In genomic region chr6:25041676-25042598, GRCh38 we compare ENCODE assay signal across 8 cellular contexts.
DNase-seq lines count a peak whose midpoint lies in the region; ATAC-seq and TF ChIP-seq lines count a peak whose summit lies in the region.

No MANE protein-coding gene starts in this region.

- H3K36me3 ChIP-seq in H7 (replicated peaks; ENCODE audit: control insufficient read depth, insufficient read depth, low read length): no peaks in the 10 kb centered on the region

- peak; percentile 28 for DNase-seq in GM10248 (ENCODE audit: extremely low spot score)
- peak; percentile 80 for DNase-seq in activated CD4-positive, alpha-beta T cell treated with anti-CD3 and anti-CD28 coated beads, Interleukin-2, amount 10 ng/mL, durations not matched to agents 24 days and 14 days
- DNase-seq in kidney tubule cell (ENCODE audit: low spot score): peak; percentile 56
- no peak for DNase-seq in medulla oblongata (ENCODE audit: extremely low spot score)
- DNase-seq in NCI-H226: no peak
- no peak for DNase-seq in H7

- POLR2A ChIA-PET in GM10248 (lab: Yijun Ruan, JAX): interaction anchor here (0.6 to 1.4 kb wide), 3 partner anchors 12 to 187 kb away, joined by 3 to 5 read pairs (median 3); no protein-coding TSS in a partner anchor

- no peak overlapping the region for H3K4me3 ChIP-seq in H7 (ENCODE audit: insufficient read depth, low read depth, low read length)

- peak overlapping the region; percentile 97 for H3K27ac Mint-ChIP-seq in activated CD4-positive, alpha-beta T cell treated with anti-CD3 and anti-CD28 coated beads, Interleukin-2, amount 10 ng/mL, durations not matched to agents 24 days and 14 days

- intact Hi-C loops in activated CD4-positive, alpha-beta T cell treated with anti-CD3 and anti-CD28 coated beads, Interleukin-2, amount 10 ng/mL, durations not matched to agents 24 days and 14 days (cut with micrococcal nuclease): loop anchor here (1.0 to 5.0 kb wide), 6 partner anchors 8 to 97 kb away; no protein-coding TSS in a partner anchor

- no peak for TF ChIP-seq CTCF in GM10248 (IDR thresholded peaks at IDR 0.05; ENCODE audit: control extremely low read depth, extremely low read depth, low read depth, missing control alignments)

- CTCF ChIA-PET in GM10248 (lab: Yijun Ruan, JAX): interaction anchor here (1.2 to 15.5 kb wide), 11 partner anchors 8 to 547 kb away, joined by 3 to 129 read pairs (median 9); no protein-coding TSS in a partner anchor

- H3K36me3 Mint-ChIP-seq in activated CD4-positive, alpha-beta T cell treated with anti-CD3 and anti-CD28 coated beads, Interleukin-2, amount 10 ng/mL, durations not matched to agents 24 days and 14 days (ENCODE audit: low read depth): peaks cover 9% of the 10 kb centered on the region

- no peaks in the 10 kb centered on the region for H3K9me3 Mint-ChIP-seq in activated CD4-positive, alpha-beta T cell treated with anti-CD3 and anti-CD28 coated beads, Interleukin-2, amount 10 ng/mL, durations not matched to agents 24 days and 14 days

- H3K27me3 ChIP-seq in H7 (ENCODE audit: control insufficient read depth, insufficient read depth, low read length): no peaks in the 10 kb centered on the region

- H3K4me3 Mint-ChIP-seq in activated CD4-positive, alpha-beta T cell treated with anti-CD3 and anti-CD28 coated beads, Interleukin-2, amount 10 ng/mL, durations not matched to agents 24 days and 14 days: peak overlapping the region; percentile 94

- no peaks in the 10 kb centered on the region for H3K27me3 Mint-ChIP-seq in activated CD4-positive, alpha-beta T cell treated with anti-CD3 and anti-CD28 coated beads, Interleukin-2, amount 10 ng/mL, durations not matched to agents 24 days and 14 days

- ATAC-seq in HG03045 (IDR thresholded peaks at IDR 0.05; ENCODE audit: unreplicated experiment): peak; percentile 51
- ATAC-seq in GM18519 (IDR thresholded peaks at IDR 0.05; ENCODE audit: low FRiP score, unreplicated experiment): no peak

- H3K4me1 Mint-ChIP-seq in activated CD4-positive, alpha-beta T cell treated with anti-CD3 and anti-CD28 coated beads, Interleukin-2, amount 10 ng/mL, durations not matched to agents 24 days and 14 days: peaks cover 56% of the 10 kb centered on the region

Comparison
In these comparisons a context has a peak if more than half of its experiments do, and no peak if none do; other contexts are left out.
1. DNase-seq: peak in GM10248 (single experiment), activated CD4-positive, alpha-beta T cell treated with anti-CD3 and anti-CD28 coated beads, Interleukin-2, amount 10 ng/mL, durations not matched to agents 24 days and 14 days (single experiment) and kidney tubule cell (single experiment); none in medulla oblongata (single experiment), NCI-H226 (single experiment) and H7 (single experiment).